Comparison of ENCODE assay signal across 1 cellular context in the genomic region with DNA sequence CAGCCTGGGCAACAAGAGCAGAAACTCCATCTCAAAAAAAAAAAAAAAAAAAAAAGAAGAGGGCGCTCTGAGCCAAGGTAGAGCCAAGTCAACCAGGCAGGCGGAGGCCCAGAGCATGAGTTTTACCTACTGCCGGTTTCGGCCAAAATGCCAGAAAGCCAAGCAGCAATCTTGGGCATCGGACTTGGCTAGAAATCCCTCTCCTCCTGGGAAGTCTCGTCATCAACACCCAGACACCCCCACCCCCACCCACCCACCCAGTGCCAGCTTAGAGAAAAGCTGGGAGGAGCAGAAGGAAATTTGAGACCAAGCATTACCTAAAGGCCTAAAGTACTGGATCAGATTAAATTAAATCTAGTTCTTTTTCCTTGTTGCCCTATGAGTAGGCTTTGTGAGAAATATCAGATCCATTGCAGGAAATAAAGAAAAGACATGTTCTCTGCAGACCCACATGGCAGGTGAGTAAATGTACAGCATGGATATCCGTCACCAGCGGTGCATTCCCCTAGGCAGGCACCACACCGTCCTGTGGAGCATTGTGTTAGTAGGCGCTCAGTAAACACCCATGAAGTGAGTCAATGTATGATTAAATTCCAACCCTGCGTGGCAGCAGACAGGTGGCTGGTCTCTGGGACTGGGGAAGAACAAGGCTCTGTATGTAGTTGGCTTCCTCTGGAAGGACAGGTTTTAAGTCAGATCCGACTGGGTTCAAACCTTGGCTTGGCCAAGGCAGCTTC.
TF ChIP-seq lines count a peak whose summit lies in the region.

No MANE protein-coding gene starts in this region.

TF ChIP-seq in HepG2, 621 proteins besides CTCF, POLR2A, EP300 and RAD21 (continued from another document and continues in another):
- TF ChIP-seq GPN1 (CRISPR knock-in tag; IDR thresholded peaks at IDR 0.05; ENCODE audit: borderline replicate concordance): no peak
- TF ChIP-seq ZNF747 (CRISPR knock-in tag; IDR thresholded peaks at IDR 0.05; ENCODE audit: borderline replicate concordance): no peak
- no peak for TF ChIP-seq TBP (CRISPR knock-in tag; IDR thresholded peaks at IDR 0.05)
- TF ChIP-seq, protein P1, sequence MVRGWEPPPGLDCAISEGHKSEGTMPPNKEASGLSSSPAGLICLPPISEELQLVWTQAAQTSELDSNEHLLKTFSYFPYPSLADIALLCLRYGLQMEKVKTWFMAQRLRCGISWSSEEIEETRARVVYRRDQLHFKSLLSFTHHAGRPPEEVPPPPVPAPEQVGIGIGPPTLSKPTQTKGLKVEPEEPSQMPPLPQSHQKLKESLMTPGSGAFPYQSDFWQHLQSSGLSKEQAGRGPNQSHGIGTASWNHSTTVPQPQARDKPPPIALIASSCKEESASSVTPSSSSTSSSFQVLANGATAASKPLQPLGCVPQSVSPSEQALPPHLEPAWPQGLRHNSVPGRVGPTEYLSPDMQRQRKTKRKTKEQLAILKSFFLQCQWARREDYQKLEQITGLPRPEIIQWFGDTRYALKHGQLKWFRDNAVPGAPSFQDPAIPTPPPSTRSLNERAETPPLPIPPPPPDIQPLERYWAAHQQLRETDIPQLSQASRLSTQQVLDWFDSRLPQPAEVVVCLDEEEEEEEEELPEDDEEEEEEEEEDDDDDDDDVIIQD (CRISPR knock-in tag; IDR thresholded peaks at IDR 0.05; ENCODE audit: low read depth): 0 out of 2 replicates have a peak, but pooled peaks have one; percentile 52
- TF ChIP-seq NRL (CRISPR knock-in tag; IDR thresholded peaks at IDR 0.05; ENCODE audit: borderline replicate concordance): no peak
- no peak for TF ChIP-seq CHCHD3 (CRISPR knock-in tag; IDR thresholded peaks at IDR 0.05)
- TF ChIP-seq TCF7L2 (IDR thresholded peaks at IDR 0.05; ENCODE audit: low read depth, low read length): no peak
- TF ChIP-seq GZF1 (CRISPR knock-in tag; IDR thresholded peaks at IDR 0.05): no peak
- TF ChIP-seq TOE1 (CRISPR knock-in tag; IDR thresholded peaks at IDR 0.05): no peak
- TF ChIP-seq NCOR1 (IDR thresholded peaks at IDR 0.05; ENCODE audit: borderline replicate concordance, low read length): no peak
- TF ChIP-seq ZNF558 (CRISPR knock-in tag; IDR thresholded peaks at IDR 0.05; ENCODE audit: borderline replicate concordance): no peak
- no peak for TF ChIP-seq HNF4A (CRISPR knock-in tag; IDR thresholded peaks at IDR 0.05)
- TF ChIP-seq, protein P2, sequence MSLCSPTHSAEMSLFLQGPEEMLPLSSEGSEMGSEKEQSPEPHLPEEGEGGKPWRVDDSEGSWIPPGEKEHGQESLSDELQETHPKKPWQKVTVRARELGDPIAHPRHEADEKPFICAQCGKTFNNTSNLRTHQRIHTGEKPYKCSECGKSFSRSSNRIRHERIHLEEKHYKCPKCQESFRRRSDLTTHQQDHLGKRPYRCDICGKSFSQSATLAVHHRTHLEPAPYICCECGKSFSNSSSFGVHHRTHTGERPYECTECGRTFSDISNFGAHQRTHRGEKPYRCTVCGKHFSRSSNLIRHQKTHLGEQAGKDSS (CRISPR knock-in tag; IDR thresholded peaks at IDR 0.05; ENCODE audit: borderline replicate concordance, low read depth): no peak
- no peak for TF ChIP-seq ZBTB1 (CRISPR knock-in tag; IDR thresholded peaks at IDR 0.05; ENCODE audit: borderline replicate concordance)
- TF ChIP-seq HES4 (CRISPR knock-in tag; IDR thresholded peaks at IDR 0.05; ENCODE audit: borderline replicate concordance): no peak
- TF ChIP-seq, protein P3, sequence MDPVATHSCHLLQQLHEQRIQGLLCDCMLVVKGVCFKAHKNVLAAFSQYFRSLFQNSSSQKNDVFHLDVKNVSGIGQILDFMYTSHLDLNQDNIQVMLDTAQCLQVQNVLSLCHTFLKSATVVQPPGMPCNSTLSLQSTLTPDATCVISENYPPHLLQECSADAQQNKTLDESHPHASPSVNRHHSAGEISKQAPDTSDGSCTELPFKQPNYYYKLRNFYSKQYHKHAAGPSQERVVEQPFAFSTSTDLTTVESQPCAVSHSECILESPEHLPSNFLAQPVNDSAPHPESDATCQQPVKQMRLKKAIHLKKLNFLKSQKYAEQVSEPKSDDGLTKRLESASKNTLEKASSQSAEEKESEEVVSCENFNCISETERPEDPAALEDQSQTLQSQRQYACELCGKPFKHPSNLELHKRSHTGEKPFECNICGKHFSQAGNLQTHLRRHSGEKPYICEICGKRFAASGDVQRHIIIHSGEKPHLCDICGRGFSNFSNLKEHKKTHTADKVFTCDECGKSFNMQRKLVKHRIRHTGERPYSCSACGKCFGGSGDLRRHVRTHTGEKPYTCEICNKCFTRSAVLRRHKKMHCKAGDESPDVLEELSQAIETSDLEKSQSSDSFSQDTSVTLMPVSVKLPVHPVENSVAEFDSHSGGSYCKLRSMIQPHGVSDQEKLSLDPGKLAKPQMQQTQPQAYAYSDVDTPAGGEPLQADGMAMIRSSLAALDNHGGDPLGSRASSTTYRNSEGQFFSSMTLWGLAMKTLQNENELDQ (CRISPR knock-in tag; IDR thresholded peaks at IDR 0.05; ENCODE audit: borderline replicate concordance): no peak
- TF ChIP-seq HIVEP1 (CRISPR knock-in tag; IDR thresholded peaks at IDR 0.05): no peak
- TF ChIP-seq SNAI1 (CRISPR knock-in tag; IDR thresholded peaks at IDR 0.05; ENCODE audit: borderline replicate concordance): no peak
- peak; percentile 88; the same call in 1 of the 2 replicates for TF ChIP-seq ZNF3 (CRISPR knock-in tag; IDR thresholded peaks at IDR 0.05)
- TF ChIP-seq SCMH1 (CRISPR knock-in tag; IDR thresholded peaks at IDR 0.05; ENCODE audit: borderline replicate concordance): no peak
- TF ChIP-seq HDAC2 (CRISPR knock-in tag; IDR thresholded peaks at IDR 0.05): peak; percentile 54; the same call in 1 of the 2 replicates
- no peak for TF ChIP-seq ZNF577 (CRISPR knock-in tag; IDR thresholded peaks at IDR 0.05; ENCODE audit: borderline replicate concordance, low read depth)
- no peak for TF ChIP-seq PHF20 (CRISPR knock-in tag; IDR thresholded peaks at IDR 0.05)
- TF ChIP-seq REPIN1 (CRISPR knock-in tag; IDR thresholded peaks at IDR 0.05; ENCODE audit: borderline replicate concordance, low read depth): no peak
- TF ChIP-seq ARNT2 (CRISPR knock-in tag; IDR thresholded peaks at IDR 0.05; ENCODE audit: low read depth): no peak
- TF ChIP-seq, protein P4, sequence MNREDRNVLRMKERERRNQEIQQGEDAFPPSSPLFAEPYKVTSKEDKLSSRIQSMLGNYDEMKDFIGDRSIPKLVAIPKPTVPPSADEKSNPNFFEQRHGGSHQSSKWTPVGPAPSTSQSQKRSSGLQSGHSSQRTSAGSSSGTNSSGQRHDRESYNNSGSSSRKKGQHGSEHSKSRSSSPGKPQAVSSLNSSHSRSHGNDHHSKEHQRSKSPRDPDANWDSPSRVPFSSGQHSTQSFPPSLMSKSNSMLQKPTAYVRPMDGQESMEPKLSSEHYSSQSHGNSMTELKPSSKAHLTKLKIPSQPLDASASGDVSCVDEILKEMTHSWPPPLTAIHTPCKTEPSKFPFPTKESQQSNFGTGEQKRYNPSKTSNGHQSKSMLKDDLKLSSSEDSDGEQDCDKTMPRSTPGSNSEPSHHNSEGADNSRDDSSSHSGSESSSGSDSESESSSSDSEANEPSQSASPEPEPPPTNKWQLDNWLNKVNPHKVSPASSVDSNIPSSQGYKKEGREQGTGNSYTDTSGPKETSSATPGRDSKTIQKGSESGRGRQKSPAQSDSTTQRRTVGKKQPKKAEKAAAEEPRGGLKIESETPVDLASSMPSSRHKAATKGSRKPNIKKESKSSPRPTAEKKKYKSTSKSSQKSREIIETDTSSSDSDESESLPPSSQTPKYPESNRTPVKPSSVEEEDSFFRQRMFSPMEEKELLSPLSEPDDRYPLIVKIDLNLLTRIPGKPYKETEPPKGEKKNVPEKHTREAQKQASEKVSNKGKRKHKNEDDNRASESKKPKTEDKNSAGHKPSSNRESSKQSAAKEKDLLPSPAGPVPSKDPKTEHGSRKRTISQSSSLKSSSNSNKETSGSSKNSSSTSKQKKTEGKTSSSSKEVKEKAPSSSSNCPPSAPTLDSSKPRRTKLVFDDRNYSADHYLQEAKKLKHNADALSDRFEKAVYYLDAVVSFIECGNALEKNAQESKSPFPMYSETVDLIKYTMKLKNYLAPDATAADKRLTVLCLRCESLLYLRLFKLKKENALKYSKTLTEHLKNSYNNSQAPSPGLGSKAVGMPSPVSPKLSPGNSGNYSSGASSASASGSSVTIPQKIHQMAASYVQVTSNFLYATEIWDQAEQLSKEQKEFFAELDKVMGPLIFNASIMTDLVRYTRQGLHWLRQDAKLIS (CRISPR knock-in tag; IDR thresholded peaks at IDR 0.05): no peak
- no peak for TF ChIP-seq AGO2 (optimal IDR thresholded peaks at IDR 0.05; ENCODE audit: low read depth, low read length)
- TF ChIP-seq ZNF543 (CRISPR knock-in tag; IDR thresholded peaks at IDR 0.05): no peak
- TF ChIP-seq, protein P5, sequence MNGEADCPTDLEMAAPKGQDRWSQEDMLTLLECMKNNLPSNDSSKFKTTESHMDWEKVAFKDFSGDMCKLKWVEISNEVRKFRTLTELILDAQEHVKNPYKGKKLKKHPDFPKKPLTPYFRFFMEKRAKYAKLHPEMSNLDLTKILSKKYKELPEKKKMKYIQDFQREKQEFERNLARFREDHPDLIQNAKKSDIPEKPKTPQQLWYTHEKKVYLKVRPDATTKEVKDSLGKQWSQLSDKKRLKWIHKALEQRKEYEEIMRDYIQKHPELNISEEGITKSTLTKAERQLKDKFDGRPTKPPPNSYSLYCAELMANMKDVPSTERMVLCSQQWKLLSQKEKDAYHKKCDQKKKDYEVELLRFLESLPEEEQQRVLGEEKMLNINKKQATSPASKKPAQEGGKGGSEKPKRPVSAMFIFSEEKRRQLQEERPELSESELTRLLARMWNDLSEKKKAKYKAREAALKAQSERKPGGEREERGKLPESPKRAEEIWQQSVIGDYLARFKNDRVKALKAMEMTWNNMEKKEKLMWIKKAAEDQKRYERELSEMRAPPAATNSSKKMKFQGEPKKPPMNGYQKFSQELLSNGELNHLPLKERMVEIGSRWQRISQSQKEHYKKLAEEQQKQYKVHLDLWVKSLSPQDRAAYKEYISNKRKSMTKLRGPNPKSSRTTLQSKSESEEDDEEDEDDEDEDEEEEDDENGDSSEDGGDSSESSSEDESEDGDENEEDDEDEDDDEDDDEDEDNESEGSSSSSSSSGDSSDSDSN (CRISPR knock-in tag; IDR thresholded peaks at IDR 0.05): no peak
- no peak for TF ChIP-seq ZBTB42 (CRISPR knock-in tag; IDR thresholded peaks at IDR 0.05)
- no peak for TF ChIP-seq PITX1 (CRISPR knock-in tag; IDR thresholded peaks at IDR 0.05)
- TF ChIP-seq, protein P6, sequence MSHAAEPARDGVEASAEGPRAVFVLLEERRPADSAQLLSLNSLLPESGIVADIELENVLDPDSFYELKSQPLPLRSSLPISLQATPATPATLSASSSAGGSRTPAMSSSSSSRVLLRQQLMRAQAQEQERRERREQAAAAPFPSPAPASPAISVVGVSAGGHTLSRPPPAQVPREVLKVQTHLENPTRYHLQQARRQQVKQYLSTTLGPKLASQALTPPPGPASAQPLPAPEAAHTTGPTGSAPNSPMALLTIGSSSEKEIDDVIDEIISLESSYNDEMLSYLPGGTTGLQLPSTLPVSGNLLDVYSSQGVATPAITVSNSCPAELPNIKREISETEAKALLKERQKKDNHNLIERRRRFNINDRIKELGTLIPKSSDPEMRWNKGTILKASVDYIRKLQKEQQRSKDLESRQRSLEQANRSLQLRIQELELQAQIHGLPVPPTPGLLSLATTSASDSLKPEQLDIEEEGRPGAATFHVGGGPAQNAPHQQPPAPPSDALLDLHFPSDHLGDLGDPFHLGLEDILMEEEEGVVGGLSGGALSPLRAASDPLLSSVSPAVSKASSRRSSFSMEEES (CRISPR knock-in tag; IDR thresholded peaks at IDR 0.05): peak; percentile 49; the same call in 1 of the 2 replicates
- no peak for TF ChIP-seq SMYD3 (CRISPR knock-in tag; IDR thresholded peaks at IDR 0.05)
- 0 out of 2 replicates have a peak, but pooled peaks have one; percentile 73 for TF ChIP-seq ZKSCAN8 (CRISPR knock-in tag; IDR thresholded peaks at IDR 0.05; ENCODE audit: borderline replicate concordance)
- no peak for TF ChIP-seq ZNF510 (CRISPR knock-in tag; IDR thresholded peaks at IDR 0.05; ENCODE audit: low read depth)
- TF ChIP-seq HNRNPH1 (optimal IDR thresholded peaks at IDR 0.05; ENCODE audit: low read depth, low read length): no peak
- no peak for TF ChIP-seq NR2F1 (CRISPR knock-in tag; IDR thresholded peaks at IDR 0.05)
- TF ChIP-seq ZNF772 (CRISPR knock-in tag; IDR thresholded peaks at IDR 0.05): no peak
- no peak for TF ChIP-seq NR2C2 (CRISPR knock-in tag; IDR thresholded peaks at IDR 0.05; ENCODE audit: borderline replicate concordance)
- TF ChIP-seq CBX2 (IDR thresholded peaks at IDR 0.05; ENCODE audit: low read depth, low read length): no peak
- no peak for TF ChIP-seq CBX2 (CRISPR knock-in tag; IDR thresholded peaks at IDR 0.05; ENCODE audit: low read depth)
- no peak for TF ChIP-seq ISX (CRISPR knock-in tag; conservative IDR thresholded peaks at IDR 0.05)
- TF ChIP-seq, protein P7, sequence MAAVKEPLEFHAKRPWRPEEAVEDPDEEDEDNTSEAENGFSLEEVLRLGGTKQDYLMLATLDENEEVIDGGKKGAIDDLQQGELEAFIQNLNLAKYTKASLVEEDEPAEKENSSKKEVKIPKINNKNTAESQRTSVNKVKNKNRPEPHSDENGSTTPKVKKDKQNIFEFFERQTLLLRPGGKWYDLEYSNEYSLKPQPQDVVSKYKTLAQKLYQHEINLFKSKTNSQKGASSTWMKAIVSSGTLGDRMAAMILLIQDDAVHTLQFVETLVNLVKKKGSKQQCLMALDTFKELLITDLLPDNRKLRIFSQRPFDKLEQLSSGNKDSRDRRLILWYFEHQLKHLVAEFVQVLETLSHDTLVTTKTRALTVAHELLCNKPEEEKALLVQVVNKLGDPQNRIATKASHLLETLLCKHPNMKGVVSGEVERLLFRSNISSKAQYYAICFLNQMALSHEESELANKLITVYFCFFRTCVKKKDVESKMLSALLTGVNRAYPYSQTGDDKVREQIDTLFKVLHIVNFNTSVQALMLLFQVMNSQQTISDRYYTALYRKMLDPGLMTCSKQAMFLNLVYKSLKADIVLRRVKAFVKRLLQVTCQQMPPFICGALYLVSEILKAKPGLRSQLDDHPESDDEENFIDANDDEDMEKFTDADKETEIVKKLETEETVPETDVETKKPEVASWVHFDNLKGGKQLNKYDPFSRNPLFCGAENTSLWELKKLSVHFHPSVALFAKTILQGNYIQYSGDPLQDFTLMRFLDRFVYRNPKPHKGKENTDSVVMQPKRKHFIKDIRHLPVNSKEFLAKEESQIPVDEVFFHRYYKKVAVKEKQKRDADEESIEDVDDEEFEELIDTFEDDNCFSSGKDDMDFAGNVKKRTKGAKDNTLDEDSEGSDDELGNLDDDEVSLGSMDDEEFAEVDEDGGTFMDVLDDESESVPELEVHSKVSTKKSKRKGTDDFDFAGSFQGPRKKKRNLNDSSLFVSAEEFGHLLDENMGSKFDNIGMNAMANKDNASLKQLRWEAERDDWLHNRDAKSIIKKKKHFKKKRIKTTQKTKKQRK (IDR thresholded peaks at IDR 0.05; ENCODE audit: low read length): no peak
- no peak for TF ChIP-seq TBX3 (IDR thresholded peaks at IDR 0.05; ENCODE audit: borderline replicate concordance)
- no peak for TF ChIP-seq AGO1 (IDR thresholded peaks at IDR 0.05; ENCODE audit: low read depth, low read length, poor library complexity, severe bottlenecking)
- TF ChIP-seq CREM (IDR thresholded peaks at IDR 0.05): peak; percentile 26; the same call in 1 of the 2 replicates
- TF ChIP-seq CREM (CRISPR knock-in tag; IDR thresholded peaks at IDR 0.05): no peak
- TF ChIP-seq ELF1 (CRISPR knock-in tag; IDR thresholded peaks at IDR 0.05): no peak
- peak; percentile 69; the same call in 1 of the 2 replicates for TF ChIP-seq RCOR2 (CRISPR knock-in tag; IDR thresholded peaks at IDR 0.05)
- no peak for TF ChIP-seq ZNF282 (IDR thresholded peaks at IDR 0.05; ENCODE audit: partially characterized antibody)
